11 cellular contexts compared by ENCODE assay signal in the genomic region with DNA sequence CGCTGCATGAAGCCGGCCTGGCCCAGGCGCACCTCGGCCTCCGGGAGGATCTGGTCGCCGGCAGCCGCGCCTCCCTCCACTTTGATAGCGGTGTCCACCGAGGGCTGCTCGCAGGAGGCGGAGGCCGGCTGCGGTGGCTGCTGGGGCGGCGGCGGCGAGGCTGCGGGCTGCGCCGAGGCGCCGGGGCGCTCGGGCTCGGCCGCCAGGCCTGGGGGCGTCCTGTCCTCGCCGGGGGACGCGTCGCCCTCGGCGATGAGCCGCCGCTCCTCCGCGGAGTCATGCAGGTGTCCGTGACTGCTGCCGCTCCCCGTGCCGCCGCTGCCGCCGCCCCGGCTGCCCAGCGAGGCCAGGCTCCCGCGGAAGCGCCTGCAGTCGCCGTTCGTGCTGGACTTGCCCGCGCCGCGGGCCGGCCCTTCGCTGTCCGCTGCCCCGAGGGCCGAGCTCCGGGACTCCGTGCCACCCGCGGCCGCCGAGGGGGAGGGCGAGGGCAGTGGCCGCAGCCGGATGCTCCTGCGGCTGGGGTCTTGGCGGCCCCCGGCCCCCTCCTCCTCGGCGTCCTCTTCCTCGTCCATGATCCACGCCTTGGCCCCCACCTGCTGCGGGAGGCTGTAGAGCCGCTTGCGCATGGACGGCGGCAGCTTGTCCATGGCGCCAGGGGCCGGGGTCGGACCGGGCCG.
DNase-seq lines count a peak whose midpoint lies in the region; ATAC-seq lines count a peak whose summit lies in the region.
"Had no signal": no experiment of that assay in that cellular context is flagged by ENCODE, and none has a peak within 500 bp of the region (broad histone marks: within the 10 kb centered on the region; RNA-seq: fewer than 3 reads in every experiment).

No MANE protein-coding gene starts in this region.

- ATAC-seq in GM19035 (IDR thresholded peaks at IDR 0.05; ENCODE audit: unreplicated experiment), result no peak
- ATAC-seq in GM21786 (IDR thresholded peaks at IDR 0.05; ENCODE audit: unreplicated experiment), result no peak
- no peak for ATAC-seq in GM19455 (IDR thresholded peaks at IDR 0.05; ENCODE audit: unreplicated experiment)
- ATAC-seq in GM21447 (IDR thresholded peaks at IDR 0.05; ENCODE audit: unreplicated experiment), result no peak

- DNase-seq in GM03348 (ENCODE audit: low spot score) (peak; percentile 40), NCI-H69 (lab: John Stamatoyannopoulos, UW) (peak; percentile 8), retina (peak; percentile 60)
- DNase-seq: activated CD4-positive, alpha-beta T cell treated with anti-CD3 and anti-CD28 coated beads, Interleukin-2, amount 50 U/mL, for 48 hours; activated naive CD4-positive, alpha-beta T cell treated with anti-CD3 and anti-CD28 coated beads, Interleukin-2, amount 50 U/mL, for 16 hours; stimulated activated CD4-positive, alpha-beta T cell treated with anti-CD3 and anti-CD28 coated beads, Interleukin-1b, Interleukin-23, amount 100 ng/mL, for 48 hours had no signal

- H3K4me3 ChIP-seq in iPS-11a (ENCODE audit: low read depth, low read length), result peak overlapping the region; percentile 69

Comparison
In these comparisons a context has a peak if more than half of its experiments do, and no peak if none do; other contexts are left out.
1. DNase-seq: peak in every context shown above with its lines; median percentile 60 in retina; 40 in GM03348; 8 in NCI-H69.